26 cellular contexts compared by ENCODE assay signal in the genomic region with DNA sequence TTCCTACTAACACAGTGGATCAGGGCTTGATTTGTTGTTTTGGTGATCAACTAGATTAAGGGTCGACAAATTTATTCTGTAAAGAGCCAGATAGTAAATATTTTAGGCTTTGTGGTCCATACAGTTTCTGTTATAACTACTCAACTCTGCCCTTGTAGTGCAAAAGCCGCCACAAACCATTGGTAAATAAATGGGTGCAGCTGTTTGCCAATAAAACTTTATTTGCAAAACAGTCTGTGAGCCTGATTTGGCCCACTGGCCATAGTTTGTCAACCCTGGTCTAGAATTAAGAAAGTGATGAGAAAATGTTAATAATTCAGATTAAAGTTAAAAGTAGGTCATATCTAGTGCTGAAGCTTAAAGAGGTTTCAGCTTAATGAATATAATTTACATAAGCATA.
"Had no signal": no experiment of that assay in that cellular context is flagged by ENCODE, and none has a peak within 500 bp of the region (broad histone marks: within the 10 kb centered on the region; RNA-seq: fewer than 3 reads in every experiment).

No MANE protein-coding gene starts in this region.

- DNase-seq: hippocampal formation; kidney; left colon; left lung; lower lobe of right lung; mammary epithelial cell; mesendoderm; naive B cell; natural killer cell; nephron progenitor cell; occipital lobe; small intestine; spleen; stimulated activated CD4-positive, alpha-beta T cell treated with anti-CD3 and anti-CD28 coated beads, Interleukin-4, amount 100 ng/mL, for 4 hours; stimulated activated CD8-positive, alpha-beta memory T cell treated with anti-CD3 and anti-CD28 coated beads, Interleukin-4, amount 100 ng/mL, for 48 hours; stimulated activated naive CD4-positive, alpha-beta T cell treated with Interleukin-2 at 50 U/mL for 16 hours; stimulated activated naive CD8-positive, alpha-beta T cell treated with anti-CD3 and anti-CD28 coated beads, Interleukin-15, amount 100 ng/mL, for 72 hours; substantia nigra had no signal

- H3K79me2 ChIP-seq: parathyroid adenoma had no signal

- H3K4me1 ChIP-seq: neural progenitor cell had no signal

- H3K9me3 ChIP-seq: left lung, lower lobe of right lung, neutrophil, right atrium auricular region, spleen, tibial nerve, vagina had no signal

- FAIRE-seq: kidney, small intestine had no signal

- H3K36me3 ChIP-seq: left lung, lower lobe of right lung, neural progenitor cell, neutrophil, right atrium auricular region, spleen, tibial nerve, vagina had no signal

- H3K9ac ChIP-seq: neural progenitor cell, parathyroid adenoma had no signal

- H3K27me3 ChIP-seq: left lung, neural progenitor cell, right atrium auricular region, spleen, tibial nerve, vagina had no signal

- H3K27ac ChIP-seq: left lung, lower lobe of right lung, neural progenitor cell, neutrophil, parathyroid adenoma, right atrium auricular region, spleen, tibial nerve, vagina had no signal

- ATAC-seq: left colon; left lung; lower lobe of right lung; natural killer cell; sciatic nerve; stimulated activated memory B cell treated with anti-CD40 and anti-IgM and Interleukin-4, amounts not matched to agents 10 μg/mL and 1 μg/mL and 100 μg/mL, for 72 hours; stimulated activated naive CD8-positive, alpha-beta T cell treated with anti-CD3 and anti-CD28 coated beads, Interleukin-15, amount 100 ng/mL, for 72 hours had no signal

- H3K4me2 ChIP-seq: neural progenitor cell had no signal

- H3K4me3 ChIP-seq: left lung, lower lobe of right lung, neural progenitor cell, right atrium auricular region, spleen, tibial nerve, vagina had no signal

- H2AFZ ChIP-seq: neural progenitor cell, parathyroid adenoma had no signal
